Comparison of ENCODE assay signal across 1 cellular context in genomic region chr2:38610851-38611801, GRCh38.
TF ChIP-seq lines count a peak whose summit lies in the region.

No MANE protein-coding gene starts in this region.

TF ChIP-seq in GM12878, 131 proteins besides CTCF, POLR2A, EP300 and RAD21 (continued from another document and continues in another):
- TF ChIP-seq, protein P1, sequence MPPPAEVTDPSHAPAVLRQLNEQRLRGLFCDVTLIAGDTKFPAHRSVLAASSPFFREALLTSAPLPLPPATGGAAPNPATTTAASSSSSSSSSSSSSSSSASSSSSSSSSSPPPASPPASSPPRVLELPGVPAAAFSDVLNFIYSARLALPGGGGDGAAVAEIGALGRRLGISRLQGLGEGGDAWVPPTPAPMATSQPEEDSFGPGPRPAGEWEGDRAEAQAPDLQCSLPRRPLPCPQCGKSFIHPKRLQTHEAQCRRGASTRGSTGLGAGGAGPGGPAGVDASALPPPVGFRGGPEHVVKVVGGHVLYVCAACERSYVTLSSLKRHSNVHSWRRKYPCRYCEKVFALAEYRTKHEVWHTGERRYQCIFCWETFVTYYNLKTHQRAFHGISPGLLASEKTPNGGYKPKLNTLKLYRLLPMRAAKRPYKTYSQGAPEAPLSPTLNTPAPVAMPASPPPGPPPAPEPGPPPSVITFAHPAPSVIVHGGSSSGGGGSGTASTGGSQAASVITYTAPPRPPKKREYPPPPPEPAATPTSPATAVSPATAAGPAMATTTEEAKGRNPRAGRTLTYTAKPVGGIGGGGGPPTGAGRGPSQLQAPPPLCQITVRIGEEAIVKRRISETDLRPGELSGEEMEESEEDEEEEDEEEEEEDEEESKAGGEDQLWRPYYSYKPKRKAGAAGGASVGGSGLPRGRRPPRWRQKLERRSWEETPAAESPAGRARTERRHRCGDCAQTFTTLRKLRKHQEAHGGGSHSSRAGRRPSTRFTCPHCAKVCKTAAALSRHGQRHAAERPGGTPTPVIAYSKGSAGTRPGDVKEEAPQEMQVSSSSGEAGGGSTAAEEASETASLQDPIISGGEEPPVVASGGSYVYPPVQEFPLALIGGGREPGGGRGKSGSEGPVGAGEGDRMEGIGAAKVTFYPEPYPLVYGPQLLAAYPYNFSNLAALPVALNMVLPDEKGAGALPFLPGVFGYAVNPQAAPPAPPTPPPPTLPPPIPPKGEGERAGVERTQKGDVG (CRISPR knock-in tag; IDR thresholded peaks at IDR 0.05): no peak
- peak; percentile 49; the same call in 1 of the 2 replicates for TF ChIP-seq CBX5 (IDR thresholded peaks at IDR 0.05; ENCODE audit: low read depth)
- TF ChIP-seq SRF (IDR thresholded peaks at IDR 0.05; ENCODE audit: low read depth in 2 of 2, low read length in 2 of 2): no peak
- TF ChIP-seq MYC (IDR thresholded peaks at IDR 0.05; ENCODE audit: insufficient read depth, insufficient read length, insufficient replicate concordance, low read length, severe bottlenecking): no peak
- no peak for TF ChIP-seq CBX3 (IDR thresholded peaks at IDR 0.05; ENCODE audit: borderline replicate concordance, low read depth)
- no peak for TF ChIP-seq KAT2A (conservative IDR thresholded peaks at IDR 0.05; ENCODE audit: control insufficient read depth, low read depth, low read length)
- TF ChIP-seq USF2 (IDR thresholded peaks at IDR 0.05; ENCODE audit: borderline replicate concordance, low read depth, low read length): no peak
- no peak for TF ChIP-seq HDAC6 (IDR thresholded peaks at IDR 0.05; ENCODE audit: unreplicated experiment)
- TF ChIP-seq NR2F1 (conservative IDR thresholded peaks at IDR 0.05): peak; percentile 64
- TF ChIP-seq E2F8 (IDR thresholded peaks at IDR 0.05; ENCODE audit: low read depth, partially characterized antibody): no peak
- TF ChIP-seq RBBP5 (conservative IDR thresholded peaks at IDR 0.05): no peak
- peak; percentile 67; the same call in 1 of the 2 replicates for TF ChIP-seq ZBED1 (IDR thresholded peaks at IDR 0.05; ENCODE audit: borderline replicate concordance)
- TF ChIP-seq, protein P2, sequence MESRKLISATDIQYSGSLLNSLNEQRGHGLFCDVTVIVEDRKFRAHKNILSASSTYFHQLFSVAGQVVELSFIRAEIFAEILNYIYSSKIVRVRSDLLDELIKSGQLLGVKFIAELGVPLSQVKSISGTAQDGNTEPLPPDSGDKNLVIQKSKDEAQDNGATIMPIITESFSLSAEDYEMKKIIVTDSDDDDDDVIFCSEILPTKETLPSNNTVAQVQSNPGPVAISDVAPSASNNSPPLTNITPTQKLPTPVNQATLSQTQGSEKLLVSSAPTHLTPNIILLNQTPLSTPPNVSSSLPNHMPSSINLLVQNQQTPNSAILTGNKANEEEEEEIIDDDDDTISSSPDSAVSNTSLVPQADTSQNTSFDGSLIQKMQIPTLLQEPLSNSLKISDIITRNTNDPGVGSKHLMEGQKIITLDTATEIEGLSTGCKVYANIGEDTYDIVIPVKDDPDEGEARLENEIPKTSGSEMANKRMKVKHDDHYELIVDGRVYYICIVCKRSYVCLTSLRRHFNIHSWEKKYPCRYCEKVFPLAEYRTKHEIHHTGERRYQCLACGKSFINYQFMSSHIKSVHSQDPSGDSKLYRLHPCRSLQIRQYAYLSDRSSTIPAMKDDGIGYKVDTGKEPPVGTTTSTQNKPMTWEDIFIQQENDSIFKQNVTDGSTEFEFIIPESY (IDR thresholded peaks at IDR 0.05): peak; percentile 54; the same call in 1 of the 2 replicates
- no peak for TF ChIP-seq PRDM15 (CRISPR knock-in tag; IDR thresholded peaks at IDR 0.05)
- no peak for TF ChIP-seq SUZ12 (IDR thresholded peaks at IDR 0.05; ENCODE audit: unreplicated experiment)
- TF ChIP-seq CHD2 (IDR thresholded peaks at IDR 0.05; ENCODE audit: borderline replicate concordance, low read depth, low read length): 0 out of 2 replicates have a peak, but pooled peaks have one; percentile 30
- no peak for TF ChIP-seq RELA (IDR thresholded peaks at IDR 0.05; ENCODE audit: borderline replicate concordance, partially characterized antibody)
- TF ChIP-seq WRNIP1 (IDR thresholded peaks at IDR 0.05; ENCODE audit: borderline replicate concordance, low read depth, low read length): no peak
- no peak for TF ChIP-seq STAT3 (IDR thresholded peaks at IDR 0.05; ENCODE audit: low read depth, low read length)
- 0 out of 2 replicates have a peak, but pooled peaks have one; percentile 44 for TF ChIP-seq GATAD2B (conservative IDR thresholded peaks at IDR 0.05; ENCODE audit: low read depth)
- TF ChIP-seq, protein P3, sequence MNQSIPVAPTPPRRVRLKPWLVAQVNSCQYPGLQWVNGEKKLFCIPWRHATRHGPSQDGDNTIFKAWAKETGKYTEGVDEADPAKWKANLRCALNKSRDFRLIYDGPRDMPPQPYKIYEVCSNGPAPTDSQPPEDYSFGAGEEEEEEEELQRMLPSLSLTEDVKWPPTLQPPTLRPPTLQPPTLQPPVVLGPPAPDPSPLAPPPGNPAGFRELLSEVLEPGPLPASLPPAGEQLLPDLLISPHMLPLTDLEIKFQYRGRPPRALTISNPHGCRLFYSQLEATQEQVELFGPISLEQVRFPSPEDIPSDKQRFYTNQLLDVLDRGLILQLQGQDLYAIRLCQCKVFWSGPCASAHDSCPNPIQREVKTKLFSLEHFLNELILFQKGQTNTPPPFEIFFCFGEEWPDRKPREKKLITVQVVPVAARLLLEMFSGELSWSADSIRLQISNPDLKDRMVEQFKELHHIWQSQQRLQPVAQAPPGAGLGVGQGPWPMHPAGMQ (IDR thresholded peaks at IDR 0.05; ENCODE audit: borderline replicate concordance): no peak
- no peak for TF ChIP-seq KLF5 (IDR thresholded peaks at IDR 0.05; ENCODE audit: partially characterized antibody)
- no peak for TF ChIP-seq RAD51 (IDR thresholded peaks at IDR 0.05)
- no peak for TF ChIP-seq PAX8 (IDR thresholded peaks at IDR 0.05)
- TF ChIP-seq TCF3 (IDR thresholded peaks at IDR 0.05; ENCODE audit: borderline replicate concordance, insufficient read depth, low read depth, low read length): 0 out of 2 replicates have a peak, but pooled peaks have one; percentile 39
- TF ChIP-seq ZNF217 (IDR thresholded peaks at IDR 0.05): peak; percentile 67
- no peak for TF ChIP-seq SIX5 (IDR thresholded peaks at IDR 0.05; ENCODE audit: low read depth, low read length, severe bottlenecking)
- TF ChIP-seq EED (IDR thresholded peaks at IDR 0.05; ENCODE audit: low read depth): peak; percentile 90
- peak; percentile 62; the same call in 1 of the 2 replicates for TF ChIP-seq CBFB (IDR thresholded peaks at IDR 0.05; ENCODE audit: low read depth)
- peak; percentile 37; the same call in 1 of the 2 replicates for TF ChIP-seq CREB1 (IDR thresholded peaks at IDR 0.05; ENCODE audit: low read depth)
- no peak for TF ChIP-seq FOXK2 (IDR thresholded peaks at IDR 0.05)
- TF ChIP-seq LARP7 (IDR thresholded peaks at IDR 0.05): no peak
- TF ChIP-seq ZZZ3 (IDR thresholded peaks at IDR 0.05; ENCODE audit: control insufficient read depth, insufficient read length, low read depth): no peak
- TF ChIP-seq TCF7 (IDR thresholded peaks at IDR 0.05; ENCODE audit: borderline replicate concordance): 0 out of 2 replicates have a peak, but pooled peaks have one; percentile 27
- TF ChIP-seq HDAC2 (IDR thresholded peaks at IDR 0.05): no peak
- TF ChIP-seq BMI1 (IDR thresholded peaks at IDR 0.05; ENCODE audit: borderline replicate concordance): peak; percentile 61; the same call in 1 of the 2 replicates
- no peak for TF ChIP-seq CHD4 (IDR thresholded peaks at IDR 0.05)
- TF ChIP-seq MYB (IDR thresholded peaks at IDR 0.05; ENCODE audit: borderline replicate concordance, low read depth, low read length): no peak
- TF ChIP-seq, protein P4, sequence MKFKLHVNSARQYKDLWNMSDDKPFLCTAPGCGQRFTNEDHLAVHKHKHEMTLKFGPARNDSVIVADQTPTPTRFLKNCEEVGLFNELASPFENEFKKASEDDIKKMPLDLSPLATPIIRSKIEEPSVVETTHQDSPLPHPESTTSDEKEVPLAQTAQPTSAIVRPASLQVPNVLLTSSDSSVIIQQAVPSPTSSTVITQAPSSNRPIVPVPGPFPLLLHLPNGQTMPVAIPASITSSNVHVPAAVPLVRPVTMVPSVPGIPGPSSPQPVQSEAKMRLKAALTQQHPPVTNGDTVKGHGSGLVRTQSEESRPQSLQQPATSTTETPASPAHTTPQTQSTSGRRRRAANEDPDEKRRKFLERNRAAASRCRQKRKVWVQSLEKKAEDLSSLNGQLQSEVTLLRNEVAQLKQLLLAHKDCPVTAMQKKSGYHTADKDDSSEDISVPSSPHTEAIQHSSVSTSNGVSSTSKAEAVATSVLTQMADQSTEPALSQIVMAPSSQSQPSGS (IDR thresholded peaks at IDR 0.05; ENCODE audit: low read length): peak; percentile 88
- TF ChIP-seq, protein P5, sequence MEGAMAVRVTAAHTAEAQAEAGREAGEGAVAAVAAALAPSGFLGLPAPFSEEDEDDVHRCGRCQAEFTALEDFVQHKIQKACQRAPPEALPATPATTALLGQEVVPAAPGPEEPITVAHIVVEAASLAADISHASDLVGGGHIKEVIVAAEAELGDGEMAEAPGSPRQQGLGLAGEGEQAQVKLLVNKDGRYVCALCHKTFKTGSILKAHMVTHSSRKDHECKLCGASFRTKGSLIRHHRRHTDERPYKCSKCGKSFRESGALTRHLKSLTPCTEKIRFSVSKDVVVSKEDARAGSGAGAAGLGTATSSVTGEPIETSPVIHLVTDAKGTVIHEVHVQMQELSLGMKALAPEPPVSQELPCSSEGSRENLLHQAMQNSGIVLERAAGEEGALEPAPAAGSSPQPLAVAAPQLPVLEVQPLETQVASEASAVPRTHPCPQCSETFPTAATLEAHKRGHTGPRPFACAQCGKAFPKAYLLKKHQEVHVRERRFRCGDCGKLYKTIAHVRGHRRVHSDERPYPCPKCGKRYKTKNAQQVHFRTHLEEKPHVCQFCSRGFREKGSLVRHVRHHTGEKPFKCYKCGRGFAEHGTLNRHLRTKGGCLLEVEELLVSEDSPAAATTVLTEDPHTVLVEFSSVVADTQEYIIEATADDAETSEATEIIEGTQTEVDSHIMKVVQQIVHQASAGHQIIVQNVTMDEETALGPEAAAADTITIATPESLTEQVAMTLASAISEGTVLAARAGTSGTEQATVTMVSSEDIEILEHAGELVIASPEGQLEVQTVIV (IDR thresholded peaks at IDR 0.05; ENCODE audit: borderline replicate concordance, partially characterized antibody): no peak
- TF ChIP-seq USF1 (IDR thresholded peaks at IDR 0.05; ENCODE audit: borderline replicate concordance, extremely low read length, insufficient read depth, low read depth, low read length): no peak
- no peak for TF ChIP-seq SUPT20H (IDR thresholded peaks at IDR 0.05; ENCODE audit: borderline replicate concordance, control insufficient read depth, low read depth, low read length)
- TF ChIP-seq JUND (IDR thresholded peaks at IDR 0.05; ENCODE audit: low read depth, low read length): no peak
